ENCODE assay signal across 8 cellular contexts in genomic region chr22:30922151-30922611, GRCh38. TPM values are rescaled to one million over a fixed set of nuclear protein-coding genes. Genes with fewer than 3 reads are reported as not detected.
DNase-seq lines count a peak whose midpoint lies in the region; ATAC-seq and TF ChIP-seq lines count a peak whose summit lies in the region.

No MANE protein-coding gene starts in this region.

- no peak for TF ChIP-seq CTCF in upper lobe of left lung (IDR thresholded peaks at IDR 0.05)

- H3K27ac ChIP-seq in upper lobe of left lung, result peak overlapping the region in 2 of 4 donors; percentile 58 to 70

- H3K27me3 ChIP-seq in upper lobe of left lung, result no peaks in the 10 kb centered on the region

- peak; percentile 26 for DNase-seq in DMS53 treated with DMSO at 0.1 percent for 48 hours (lab: John Stamatoyannopoulos, UW; ENCODE audit: unreplicated experiment)
- peak; percentile 72 for DNase-seq in NCI-H2196 (lab: John Stamatoyannopoulos, UW; ENCODE audit: unreplicated experiment)
- DNase-seq in activated T-cell treated with anti-CD3 and anti-CD28 coated beads, Interleukin-2, amount 50 U/mL, for 48 hours, result peak; percentile 77 to 81
- DNase-seq in fibroblast of the conjunctiva (ENCODE audit: low read depth), result peak; percentile 16
- peak; percentile 19 for DNase-seq in renal cortical epithelial cell (ENCODE audit: low read depth)
- peak; percentile 52 to 92 for DNase-seq in upper lobe of left lung
- no peak for DNase-seq in GDM1 (lab: John Stamatoyannopoulos, UW)
- no peak for DNase-seq in DMS79 (lab: John Stamatoyannopoulos, UW)

- no peaks in the 10 kb centered on the region for H3K9me3 ChIP-seq in upper lobe of left lung

- H3K36me3 ChIP-seq in upper lobe of left lung, result peaks cover 0 to 20% (median 13%) of the 10 kb centered on the region in 4 donors

- TF ChIP-seq POLR2A in upper lobe of left lung (IDR thresholded peaks at IDR 0.05), result peak in 1 of 4 donors; percentile 49

- peak overlapping the region in 3 of 4 donors; percentile 36 to 52 (median 44) for H3K4me3 ChIP-seq in upper lobe of left lung

- TF ChIP-seq EP300 in upper lobe of left lung (IDR thresholded peaks at IDR 0.05), result no peak

- 48 to 66% methylated on average over 23 to 34 of the region's 34 CpGs for WGBS in upper lobe of left lung, 2 donors

- peaks cover 11 to 22% (median 15%) of the 10 kb centered on the region in 4 donors for H3K4me1 ChIP-seq in upper lobe of left lung

- ATAC-seq in upper lobe of left lung (ENCODE audit: low FRiP score in 2 of 2), result peak; percentile 19 to 73

RNA-seq across cellular contexts. Expression of gene MORC2, which starts 46.4 kb away (rescaled TPM):
- 9.0 and 48.7 TPM in 2 replicates for total RNA-seq in renal cortical epithelial cell
- total RNA-seq in upper lobe of left lung, result 10 to 100 TPM; 13.8 to 54.5 (median 20.6) TPM

RNA-seq across cellular contexts. Expression of gene TUG1, which starts 46.9 kb away (rescaled TPM):
- total RNA-seq in renal cortical epithelial cell (30.0 and 90.7 TPM in 2 replicates), upper lobe of left lung (100 to 1,000 TPM in 1 of 6 donors, 10 to 100 TPM in 5; 51.8 to 135 (median 54.2) TPM)

Comparison
In these comparisons a context has a peak if more than half of its experiments do, and no peak if none do; other contexts are left out.
1. DNase-seq: peak in DMS53 treated with DMSO at 0.1 percent for 48 hours (single experiment), NCI-H2196 (single experiment), activated T-cell treated with anti-CD3 and anti-CD28 coated beads, Interleukin-2, amount 50 U/mL, for 48 hours (2 of 2), fibroblast of the conjunctiva (single experiment), renal cortical epithelial cell (single experiment) and upper lobe of left lung (2 of 2); none in GDM1 (single experiment) and DMS79 (single experiment).